16 cellular contexts compared by ENCODE assay signal in the genomic region with DNA sequence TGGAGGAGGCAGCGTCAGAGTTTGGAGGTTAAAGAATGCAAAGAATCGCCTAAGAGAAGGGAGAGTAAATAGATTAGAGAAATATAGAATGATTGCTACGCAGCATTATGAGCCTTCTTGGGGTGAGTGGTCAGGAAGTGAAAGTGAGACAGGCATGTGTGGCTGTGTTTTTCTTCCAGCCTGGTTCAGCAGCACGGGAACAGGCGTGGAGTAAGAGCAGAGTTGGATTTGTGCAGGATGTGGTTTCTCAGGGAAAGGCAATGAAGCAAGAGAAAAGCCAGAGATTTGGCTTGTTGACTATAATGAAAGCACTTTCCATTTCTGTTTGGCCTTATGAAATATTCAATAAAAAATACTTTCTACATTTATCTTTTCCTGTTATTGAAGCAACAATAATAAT. TPM values are rescaled to one million over a fixed set of nuclear protein-coding genes. Genes with fewer than 3 reads are reported as not detected.
DNase-seq lines count a peak whose midpoint lies in the region; ATAC-seq, FAIRE-seq and TF ChIP-seq lines count a peak whose summit lies in the region.
"Had no signal": no experiment of that assay in that cellular context is flagged by ENCODE, and none has a peak within 500 bp of the region (broad histone marks: within the 10 kb centered on the region; RNA-seq: fewer than 3 reads in every experiment).

No MANE protein-coding gene starts in this region.

- no peak for TF ChIP-seq EP300 in stomach (IDR thresholded peaks at IDR 0.05)

- H3K27me3 ChIP-seq in OCI-LY3 (ENCODE audit: low read depth, low read length) (no peaks in the 10 kb centered on the region), stomach (no peaks in the 10 kb centered on the region)

- H4K20me1 ChIP-seq in OCI-LY3 (ENCODE audit: insufficient read depth, low read length), result no peaks in the 10 kb centered on the region

- H2AFZ ChIP-seq in OCI-LY3 (ENCODE audit: low read depth, low read length), result no peak overlapping the region

- no peaks in the 10 kb centered on the region for H3K79me2 ChIP-seq in OCI-LY3 (ENCODE audit: low read length)

- H3K9me3 ChIP-seq in OCI-LY3 (ENCODE audit: insufficient read depth, low read length), result no peaks in the 10 kb centered on the region; the same call in 1 of the 2 replicates
- no peaks in the 10 kb centered on the region for H3K9me3 ChIP-seq in stomach
- H3K9me3 ChIP-seq: Caco-2 had no signal

- H3K36me3 ChIP-seq in OCI-LY3 (replicated peaks; ENCODE audit: low read depth, low read length) (no peaks in the 10 kb centered on the region), stomach (no peaks in the 10 kb centered on the region)

- FAIRE-seq in GM12891 (lab: Jason Lieb, UNC), result no peak

- TF ChIP-seq POLR2A in GM12891 (IDR thresholded peaks at IDR 0.05; ENCODE audit: low read depth, low read length) (no peak), stomach (IDR thresholded peaks at IDR 0.05) (no peak)

- DNase-seq in GM12891 (ENCODE audit: insufficient read length, low spot score) (no peak), fibroblast of pulmonary artery (ENCODE audit: low read depth) (peak; percentile 67), renal cortical epithelial cell (ENCODE audit: low read depth) (peak; percentile 80), stomach (no peak), NCI-H510A treated with DMSO at 0.1 percent for 48 hours (lab: John Stamatoyannopoulos, UW) (no peak)
- DNase-seq: activated CD8-positive, alpha-beta memory T cell treated with anti-CD3 and anti-CD28 coated beads for 24 hours; activated naive CD4-positive, alpha-beta T cell treated with anti-CD3 and anti-CD28 coated beads, Interleukin-2, amount 50 U/mL, for 16 hours; Caco-2; H7; NCI-H2171; posterior cingulate gyrus; T1000 had no signal

- H3K27ac ChIP-seq in OCI-LY3 (ENCODE audit: low read length) (no peak overlapping the region), stomach (no peak overlapping the region)
- H3K27ac ChIP-seq: KMS-11 had no signal

- intact Hi-C loops in stomach (cut with DNase I; ENCODE audit: low total_unique reads), result no loop called here

- H3K4me1 ChIP-seq in OCI-LY3 (ENCODE audit: low read length) (peaks cover 6% of the 10 kb centered on the region; the same call in 1 of the 2 replicates), stomach (no peaks in the 10 kb centered on the region)
- H3K4me1 ChIP-seq: Caco-2 had no signal

- no peak for ATAC-seq in HG03354 (IDR thresholded peaks at IDR 0.05; ENCODE audit: poor library complexity, severe bottlenecking, unreplicated experiment)

- H3K4me2 ChIP-seq in OCI-LY3 (ENCODE audit: low read length), result 0 out of 2 replicates have a peak overlapping the region, but pooled peaks have one; percentile 2
- H3K4me2 ChIP-seq: KMS-11 had no signal

- no peak overlapping the region for H3K9ac ChIP-seq in OCI-LY3 (ENCODE audit: low read length)
- H3K9ac ChIP-seq: KMS-11 had no signal

- H3K4me3 ChIP-seq in OCI-LY3 (ENCODE audit: low read length) (no peak overlapping the region), fibroblast of pulmonary artery (replicated peaks; ENCODE audit: low read depth, low read length) (no peak overlapping the region), stomach (no peak overlapping the region)
- H3K4me3 ChIP-seq: lung had no signal

- TF ChIP-seq CTCF in OCI-LY3 (IDR thresholded peaks at IDR 0.05; ENCODE audit: low read depth, low read length) (no peak), fibroblast of pulmonary artery (IDR thresholded peaks at IDR 0.05; ENCODE audit: low read length, missing control alignments) (no peak), stomach (IDR thresholded peaks at IDR 0.05) (no peak)

- 65 to 71% (median 70%) methylated on average over 5 of the region's 5 CpGs for WGBS in stomach, 5 donors

TF ChIP-seq in GM12891, 5 proteins besides CTCF, POLR2A, EP300 and RAD21:
- no peak for TF ChIP-seq POU2F2 (IDR thresholded peaks at IDR 0.05; ENCODE audit: low read depth, low read length)
- no peak for TF ChIP-seq TAF1 (IDR thresholded peaks at IDR 0.05; ENCODE audit: low read depth, low read length)
- TF ChIP-seq SPI1 (IDR thresholded peaks at IDR 0.05; ENCODE audit: low read depth, low read length), result 0 out of 2 replicates have a peak, but pooled peaks have one; percentile 18
- no peak for TF ChIP-seq POLR2AphosphoS5 (IDR thresholded peaks at IDR 0.05; ENCODE audit: low read depth, low read length)

RNA-seq across cellular contexts. Expression of gene FRMD3, which starts 34.3 kb away (rescaled TPM):
- 0.06 TPM for polyA plus RNA-seq in GM12891 (2012; ENCODE audit: low read depth, missing spikeins)
- total RNA-seq in renal cortical epithelial cell (1.0 and 3.5 TPM in 2 replicates), stomach (10 to 100 TPM in 1 of 5 donors, 1 to 10 TPM in 4; 1.8 to 18.0 (median 5.1) TPM)
- 1 to 10 TPM; 1.3 to 3.4 (median 2.7) TPM for polyA plus RNA-seq in stomach
- total RNA-seq: Caco-2 had no signal

RNA-seq across cellular contexts. Expression of gene IDNK, which starts 50.4 kb away (rescaled TPM):
- polyA plus RNA-seq in GM12891 (2012; ENCODE audit: low read depth, missing spikeins), result 10.2 TPM
- total RNA-seq in renal cortical epithelial cell (4.6 and 11.5 TPM in 2 replicates), stomach (10 to 100 TPM in 1 of 5 donors, 1 to 10 TPM in 3, not detected in 1; 2.6 to 24.3 (median 5.1) TPM)
- 10 to 100 TPM in 1 of 3 donors, 1 to 10 TPM in 2; 8.0 to 12.8 (median 9.8) TPM for polyA plus RNA-seq in stomach

Comparison
In these comparisons a context has a peak if more than half of its experiments do, and no peak if none do; other contexts are left out.
1. DNase-seq: peak in fibroblast of pulmonary artery (single experiment) and renal cortical epithelial cell (single experiment); none in GM12891 (single experiment), stomach (single experiment) and NCI-H510A treated with DMSO at 0.1 percent for 48 hours (single experiment).